In the genomic region with DNA sequence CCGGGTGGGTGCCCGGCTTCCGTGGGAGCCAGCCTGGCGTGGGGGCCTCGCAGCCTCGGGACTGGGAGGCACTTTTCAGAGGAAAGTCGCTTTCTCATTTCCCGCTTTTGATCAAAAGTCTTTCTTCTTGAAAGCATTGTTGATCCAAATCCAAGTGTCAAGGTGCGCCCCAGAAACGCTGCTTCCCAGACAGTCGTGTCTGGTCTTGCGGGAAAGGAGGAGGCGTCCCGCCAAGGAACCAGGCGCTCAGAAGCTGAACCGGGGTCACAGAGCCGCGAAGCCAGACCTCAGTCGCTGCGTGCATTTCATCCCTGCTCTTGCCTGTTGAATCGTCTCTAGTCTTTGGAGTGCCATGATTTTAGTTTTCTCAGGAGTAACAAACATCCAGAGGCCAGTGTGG, we compare ENCODE assay signal across 1 cellular context.
TF ChIP-seq lines count a peak whose summit lies in the region.

No MANE protein-coding gene starts in this region.

TF ChIP-seq in GM12878, 131 proteins besides CTCF, POLR2A, EP300 and RAD21 (continued from another document):
- TF ChIP-seq TBL1XR1 (IDR thresholded peaks at IDR 0.05; ENCODE audit: low read depth, low read length), result no peak
- TF ChIP-seq EED (IDR thresholded peaks at IDR 0.05; ENCODE audit: low read depth), result no peak
- no peak for TF ChIP-seq CHD1 (IDR thresholded peaks at IDR 0.05; ENCODE audit: low read depth, low read length)
- TF ChIP-seq, protein P1, sequence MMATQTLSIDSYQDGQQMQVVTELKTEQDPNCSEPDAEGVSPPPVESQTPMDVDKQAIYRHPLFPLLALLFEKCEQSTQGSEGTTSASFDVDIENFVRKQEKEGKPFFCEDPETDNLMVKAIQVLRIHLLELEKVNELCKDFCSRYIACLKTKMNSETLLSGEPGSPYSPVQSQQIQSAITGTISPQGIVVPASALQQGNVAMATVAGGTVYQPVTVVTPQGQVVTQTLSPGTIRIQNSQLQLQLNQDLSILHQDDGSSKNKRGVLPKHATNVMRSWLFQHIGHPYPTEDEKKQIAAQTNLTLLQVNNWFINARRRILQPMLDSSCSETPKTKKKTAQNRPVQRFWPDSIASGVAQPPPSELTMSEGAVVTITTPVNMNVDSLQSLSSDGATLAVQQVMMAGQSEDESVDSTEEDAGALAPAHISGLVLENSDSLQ (IDR thresholded peaks at IDR 0.05), result no peak
TF ChIP-seq in GM12878: peak in this region for 0.
